Comparison of ENCODE assay signal across 8 cellular contexts in genomic region chr21:34807881-34808568, GRCh38.
DNase-seq lines count a peak whose midpoint lies in the region; ATAC-seq and TF ChIP-seq lines count a peak whose summit lies in the region.

No MANE protein-coding gene starts in this region.

- H3K36me3 ChIP-seq in Caco-2 (ENCODE audit: control insufficient read depth, insufficient read depth, low read length): no peaks in the 10 kb centered on the region

- no peaks in the 10 kb centered on the region for H3K27me3 ChIP-seq in Caco-2 (replicated peaks; ENCODE audit: control insufficient read depth, insufficient read depth, low read length)

- H3K36me3 Mint-ChIP-seq in activated naive CD4-positive, alpha-beta T cell treated with anti-CD3 and anti-CD28 coated beads for 36 hours (ENCODE audit: low read depth): peaks cover 65% of the 10 kb centered on the region
- peaks cover 7% of the 10 kb centered on the region for H3K36me3 Mint-ChIP-seq in Caco-2 (ENCODE audit: insufficient read depth, unreplicated experiment)

- BruUV-seq in Caco-2 (replicated peaks; lab: Mats Ljungman, UMichigan): no TSS peak

- peak; percentile 83 for DNase-seq in RKO (ENCODE audit: low spot score)
- DNase-seq in activated naive CD4-positive, alpha-beta T cell treated with anti-CD3 and anti-CD28 coated beads for 36 hours: peak; percentile 87
- DNase-seq in left lobe of liver (ENCODE audit: low spot score): no peak
- DNase-seq in stimulated activated CD8-positive, alpha-beta memory T cell treated with anti-CD3 and anti-CD28 coated beads, Interleukin-4, amount 100 ng/mL, for 1 hour (ENCODE audit: low read depth in 2 of 2, low spot score in 1 of 2): peak; percentile 21 to 28
- no peak for DNase-seq in DMS 273 treated with DMSO at 0.1 percent for 48 hours (lab: John Stamatoyannopoulos, UW)
- DNase-seq in Caco-2: no peak
- DNase-seq in NCI-H1436 (lab: John Stamatoyannopoulos, UW): no peak

- ATAC-seq in GM18909 (IDR thresholded peaks at IDR 0.05; ENCODE audit: poor library complexity, unreplicated experiment) (peak; percentile 28), left lobe of liver (peak; percentile 73)

- H3K9me3 Mint-ChIP-seq in activated naive CD4-positive, alpha-beta T cell treated with anti-CD3 and anti-CD28 coated beads for 36 hours: peaks cover 8% of the 10 kb centered on the region
- H3K9me3 Mint-ChIP-seq in Caco-2 (ENCODE audit: unreplicated experiment): peaks cover 25% of the 10 kb centered on the region

- POLR2A ChIA-PET in Caco-2 (lab: Charles Lee): no interaction called here

- H3K4me1 ChIP-seq in Caco-2: peaks cover 9% of the 10 kb centered on the region; the same call in 1 of the 2 replicates

- H3K4me3 ChIP-seq in Caco-2 (ENCODE audit: low read depth, low read length): no peak overlapping the region

- CTCF ChIA-PET in activated naive CD4-positive, alpha-beta T cell treated with anti-CD3 and anti-CD28 coated beads for 36 hours (lab: Charles Lee): interaction anchor here (0.9 kb wide), 1 partner anchor 10 kb away, joined by 5 read pairs; no protein-coding TSS in a partner anchor
- CTCF ChIA-PET in Caco-2 (lab: Charles Lee): no interaction called here

- peak overlapping the region; percentile 19 for H3K4me3 Mint-ChIP-seq in activated naive CD4-positive, alpha-beta T cell treated with anti-CD3 and anti-CD28 coated beads for 36 hours
- no peak overlapping the region for H3K4me3 Mint-ChIP-seq in Caco-2 (ENCODE audit: unreplicated experiment)

- intact Hi-C loops in activated naive CD4-positive, alpha-beta T cell treated with anti-CD3 and anti-CD28 coated beads for 36 hours (cut with micrococcal nuclease): loop anchor here (1.0 to 10.0 kb wide), 14 partner anchors 27 to 721 kb away; no protein-coding TSS in a partner anchor
- intact Hi-C loops in Caco-2 (cut with micrococcal nuclease; ENCODE audit: unreplicated experiment): no loop called here

- no peak for TF ChIP-seq CTCF in Caco-2 (IDR thresholded peaks at IDR 0.05; ENCODE audit: insufficient read depth in 1 of 2, low read depth in 1 of 2, low read length in 1 of 2, severe bottlenecking in 1 of 2, unreplicated experiment in 1 of 2)

- H3K27ac Mint-ChIP-seq in activated naive CD4-positive, alpha-beta T cell treated with anti-CD3 and anti-CD28 coated beads for 36 hours: peak overlapping the region; percentile 91
- H3K27ac Mint-ChIP-seq in Caco-2 (ENCODE audit: unreplicated experiment): no peak overlapping the region

- H3K9me3 ChIP-seq in Caco-2: no peaks in the 10 kb centered on the region

- no peaks in the 10 kb centered on the region for H3K27me3 Mint-ChIP-seq in activated naive CD4-positive, alpha-beta T cell treated with anti-CD3 and anti-CD28 coated beads for 36 hours (ENCODE audit: low read depth)
- H3K27me3 Mint-ChIP-seq in Caco-2 (ENCODE audit: insufficient read depth, unreplicated experiment): no peaks in the 10 kb centered on the region

- H3K4me1 Mint-ChIP-seq in activated naive CD4-positive, alpha-beta T cell treated with anti-CD3 and anti-CD28 coated beads for 36 hours (ENCODE audit: low read depth): peaks cover 90% of the 10 kb centered on the region
- peaks cover 9% of the 10 kb centered on the region for H3K4me1 Mint-ChIP-seq in Caco-2 (ENCODE audit: low read depth, unreplicated experiment)

Comparison
In these comparisons a context has a peak if more than half of its experiments do, and no peak if none do; other contexts are left out.
1. DNase-seq: peak in RKO (single experiment), activated naive CD4-positive, alpha-beta T cell treated with anti-CD3 and anti-CD28 coated beads for 36 hours (single experiment) and stimulated activated CD8-positive, alpha-beta memory T cell treated with anti-CD3 and anti-CD28 coated beads, Interleukin-4, amount 100 ng/mL, for 1 hour (2 of 2); none in left lobe of liver (single experiment), DMS 273 treated with DMSO at 0.1 percent for 48 hours (single experiment), Caco-2 (0 of 2) and NCI-H1436 (single experiment).